10 cellular contexts compared by ENCODE assay signal in genomic region chr5:61659221-61659696, GRCh38.
A peak's percentile ranks its signal among the peaks of the same experiment; 100 is the strongest.
DNase-seq lines count a peak whose midpoint lies in the region; TF ChIP-seq lines count a peak whose summit lies in the region.
"Had no signal": no experiment of that assay in that cellular context is flagged by ENCODE, and none has a peak within 500 bp of the region (broad histone marks: within the 10 kb centered on the region; RNA-seq: fewer than 3 reads in every experiment).

No MANE protein-coding gene starts in this region.

- H3K4me1 Mint-ChIP-seq in progenitor cell of endocrine pancreas (ENCODE audit: low read depth) = peaks cover 12% of the 10 kb centered on the region
- H3K4me1 Mint-ChIP-seq: activated B cell treated with CpG ODN at 0.5 μM for 24 hours had no signal

- peaks cover 45% of the 10 kb centered on the region for H3K27me3 Mint-ChIP-seq in progenitor cell of endocrine pancreas

- TF ChIP-seq CTCF in progenitor cell of endocrine pancreas (IDR thresholded peaks at IDR 0.05; ENCODE audit: unreplicated experiment) = no peak

- peak overlapping the region; percentile 47 for H3K27ac Mint-ChIP-seq in progenitor cell of endocrine pancreas
- H3K27ac Mint-ChIP-seq: activated B cell treated with CpG ODN at 0.5 μM for 24 hours; stimulated activated naive CD8-positive, alpha-beta T cell treated with anti-CD3 and anti-CD28 coated beads, Interleukin-15, amount 100 ng/mL, for 72 hours had no signal

- no peak overlapping the region for H3K9ac ChIP-seq in HUES6 (ENCODE audit: low read length)

- no peaks in the 10 kb centered on the region for H3K9me3 ChIP-seq in HUES6 (ENCODE audit: control insufficient read depth, insufficient read depth, low read depth, low read length)

- no peaks in the 10 kb centered on the region for H3K9me3 Mint-ChIP-seq in progenitor cell of endocrine pancreas (ENCODE audit: low read depth)
- H3K9me3 Mint-ChIP-seq: activated B cell treated with CpG ODN at 0.5 μM for 24 hours; stimulated activated naive CD8-positive, alpha-beta T cell treated with anti-CD3 and anti-CD28 coated beads, Interleukin-15, amount 100 ng/mL, for 72 hours had no signal

- H3K27ac ChIP-seq in HUES6 (ENCODE audit: low read depth, low read length) = no peak overlapping the region

- no peaks in the 10 kb centered on the region for H3K36me3 Mint-ChIP-seq in progenitor cell of endocrine pancreas (ENCODE audit: insufficient read depth)

- H3K4me1 ChIP-seq in HUES6 (ENCODE audit: control insufficient read depth, insufficient read depth, low read length) = peaks cover 15% of the 10 kb centered on the region

- DNase-seq in ecto neural progenitor cell (ENCODE audit: low spot score) (peak; percentile 64), iPS-NIHi11 (ENCODE audit: low spot score) (peak; percentile 59), progenitor cell of endocrine pancreas (ENCODE audit: low spot score, unreplicated experiment) (peak; percentile 32), NOMO-1 treated with DMSO at 0.1 percent for 48 hours (lab: John Stamatoyannopoulos, UW; ENCODE audit: unreplicated experiment) (no peak), cerebellar cortex (ENCODE audit: low spot score) (no peak), activated gamma-delta T cell treated with Interleukin-2 at 50 U/mL for 16 hours (no peak), DMS153 (lab: John Stamatoyannopoulos, UW) (no peak)

- peak overlapping the region; percentile 28; the same call in 1 of the 2 replicates for H3K4me3 ChIP-seq in HUES6 (ENCODE audit: low read depth, low read length)

- no peaks in the 10 kb centered on the region for H3K36me3 ChIP-seq in HUES6 (ENCODE audit: control insufficient read depth, insufficient read depth, low read length)

- H3K27me3 ChIP-seq in HUES6 (ENCODE audit: control insufficient read depth, insufficient read depth, low read length) = peaks cover 11% of the 10 kb centered on the region

- peak overlapping the region; percentile 70 for H3K4me3 Mint-ChIP-seq in progenitor cell of endocrine pancreas (ENCODE audit: low read depth)
- H3K4me3 Mint-ChIP-seq: activated B cell treated with CpG ODN at 0.5 μM for 24 hours; stimulated activated naive CD8-positive, alpha-beta T cell treated with anti-CD3 and anti-CD28 coated beads, Interleukin-15, amount 100 ng/mL, for 72 hours had no signal

Comparison
In these comparisons a context has a peak if more than half of its experiments do, and no peak if none do; other contexts are left out.
1. DNase-seq: peak in ecto neural progenitor cell (single experiment), iPS-NIHi11 (single experiment) and progenitor cell of endocrine pancreas (single experiment); none in NOMO-1 treated with DMSO at 0.1 percent for 48 hours (single experiment), cerebellar cortex (single experiment), activated gamma-delta T cell treated with Interleukin-2 at 50 U/mL for 16 hours (single experiment) and DMS153 (single experiment).